Comparison of ENCODE assay signal across 19 cellular contexts in genomic region chr6:157868835-157869234, GRCh38.
"Had no signal": no experiment of that assay in that cellular context is flagged by ENCODE, and none has a peak within 500 bp of the region (broad histone marks: within the 10 kb centered on the region; RNA-seq: fewer than 3 reads in every experiment).

No MANE protein-coding gene starts in this region.

- DNase-seq: activated CD4-positive, alpha-beta T cell treated with anti-CD3 and anti-CD28 coated beads, Interleukin-2, amount 10 ng/mL, durations not matched to agents 7 days and 5 days; activated CD4-positive, CD25-positive, alpha-beta regulatory T cell; activated naive CD4-positive, alpha-beta T cell; activated naive CD8-positive, alpha-beta T cell treated with anti-CD3 and anti-CD28 coated beads, Interleukin-2, amount 10 ng/mL, durations not matched to agents 7 days and 5 days; aorta; cerebellar nuclear complex; endodermal cell; kidney glomerular epithelial cell; mucosa of descending colon; pancreas; stimulated activated CD4-positive, alpha-beta T cell treated with anti-CD3 and anti-CD28 coated beads, Interleukin-15, amount 100 ng/mL, for 24 hours; stimulated activated CD4-positive, alpha-beta T cell treated with anti-CD3 and anti-CD28 coated beads, Interleukin-4, amount 100 ng/mL, for 1 hour; stimulated activated naive B cell treated with anti-CD40 and anti-IgM and Interleukin-4, amounts not matched to agents 10 μg/mL and 1 μg/mL and 100 μg/mL, for 72 hours; tibial artery; uterus had no signal

- H3K36me3 ChIP-seq: uterus had no signal

- H3K4me3 Mint-ChIP-seq: activated CD4-positive, alpha-beta T cell treated with anti-CD3 and anti-CD28 coated beads, Interleukin-2, amount 10 ng/mL, durations not matched to agents 7 days and 5 days; activated naive CD8-positive, alpha-beta T cell treated with anti-CD3 and anti-CD28 coated beads, Interleukin-2, amount 10 ng/mL, durations not matched to agents 7 days and 5 days; activated T-helper 1 cell treated with anti-CD3 and anti-CD28 coated beads, Interleukin-12 subunit alpha, Interleukin-12 subunit beta, Interleukin-2, Interleukin-4 antibody, amounts not matched to agents 30 ng/mL and 10 ng/mL and 1 ng/mL, durations not matched to agents 14 hours and 24 hours and 36 hours; dendritic cell treated with granulocyte-macrophage colony-stimulating factor and Interleukin-4, amounts not matched to agents 40 ng/mL and 50 ng/mL, for 4 days; endodermal cell; naive thymus-derived CD4-positive, alpha-beta T cell; stimulated activated naive B cell treated with anti-CD40 and anti-IgM and Interleukin-4, amounts not matched to agents 10 μg/mL and 1 μg/mL and 100 μg/mL, for 72 hours had no signal

- H3K27me3 ChIP-seq: pancreas, tibial artery, uterus had no signal

- H3K27me3 Mint-ChIP-seq: dendritic cell treated with granulocyte-macrophage colony-stimulating factor and Interleukin-4, amounts not matched to agents 40 ng/mL and 50 ng/mL, for 4 days; naive thymus-derived CD4-positive, alpha-beta T cell; stimulated activated naive B cell treated with anti-CD40 and anti-IgM and Interleukin-4, amounts not matched to agents 10 μg/mL and 1 μg/mL and 100 μg/mL, for 72 hours had no signal

- H3K9me3 ChIP-seq: mucosa of descending colon, pancreas, tibial artery, uterus had no signal

- FAIRE-seq: pancreas had no signal

- H3K27ac Mint-ChIP-seq: activated CD4-positive, alpha-beta T cell treated with anti-CD3 and anti-CD28 coated beads, Interleukin-2, amount 10 ng/mL, durations not matched to agents 7 days and 5 days; activated naive CD8-positive, alpha-beta T cell treated with anti-CD3 and anti-CD28 coated beads, Interleukin-2, amount 10 ng/mL, durations not matched to agents 7 days and 5 days; activated T-helper 1 cell treated with anti-CD3 and anti-CD28 coated beads, Interleukin-12 subunit alpha, Interleukin-12 subunit beta, Interleukin-2, Interleukin-4 antibody, amounts not matched to agents 30 ng/mL and 10 ng/mL and 1 ng/mL, durations not matched to agents 14 hours and 24 hours and 36 hours; dendritic cell treated with granulocyte-macrophage colony-stimulating factor and Interleukin-4, amounts not matched to agents 40 ng/mL and 50 ng/mL, for 4 days; endodermal cell; stimulated activated naive B cell treated with anti-CD40 and anti-IgM and Interleukin-4, amounts not matched to agents 10 μg/mL and 1 μg/mL and 100 μg/mL, for 72 hours had no signal

- H3K9me3 Mint-ChIP-seq: activated CD4-positive, alpha-beta T cell treated with anti-CD3 and anti-CD28 coated beads, Interleukin-2, amount 10 ng/mL, durations not matched to agents 7 days and 5 days; activated naive CD8-positive, alpha-beta T cell treated with anti-CD3 and anti-CD28 coated beads, Interleukin-2, amount 10 ng/mL, durations not matched to agents 7 days and 5 days; activated T-helper 1 cell treated with anti-CD3 and anti-CD28 coated beads, Interleukin-12 subunit alpha, Interleukin-12 subunit beta, Interleukin-2, Interleukin-4 antibody, amounts not matched to agents 30 ng/mL and 10 ng/mL and 1 ng/mL, durations not matched to agents 14 hours and 24 hours and 36 hours; dendritic cell treated with granulocyte-macrophage colony-stimulating factor and Interleukin-4, amounts not matched to agents 40 ng/mL and 50 ng/mL, for 4 days; endodermal cell; naive thymus-derived CD4-positive, alpha-beta T cell; stimulated activated naive B cell treated with anti-CD40 and anti-IgM and Interleukin-4, amounts not matched to agents 10 μg/mL and 1 μg/mL and 100 μg/mL, for 72 hours had no signal

- H3K4me3 ChIP-seq: lung, mucosa of descending colon, pancreas, tibial artery, uterus had no signal

- ATAC-seq: mucosa of descending colon; naive thymus-derived CD4-positive, alpha-beta T cell; pancreas; stimulated activated naive B cell treated with anti-CD40 and anti-IgM and Interleukin-4, amounts not matched to agents 10 μg/mL and 1 μg/mL and 100 μg/mL, for 72 hours had no signal

- H3K27ac ChIP-seq: pancreas, tibial artery had no signal
